2 cellular contexts compared by ENCODE assay signal in the genomic region with DNA sequence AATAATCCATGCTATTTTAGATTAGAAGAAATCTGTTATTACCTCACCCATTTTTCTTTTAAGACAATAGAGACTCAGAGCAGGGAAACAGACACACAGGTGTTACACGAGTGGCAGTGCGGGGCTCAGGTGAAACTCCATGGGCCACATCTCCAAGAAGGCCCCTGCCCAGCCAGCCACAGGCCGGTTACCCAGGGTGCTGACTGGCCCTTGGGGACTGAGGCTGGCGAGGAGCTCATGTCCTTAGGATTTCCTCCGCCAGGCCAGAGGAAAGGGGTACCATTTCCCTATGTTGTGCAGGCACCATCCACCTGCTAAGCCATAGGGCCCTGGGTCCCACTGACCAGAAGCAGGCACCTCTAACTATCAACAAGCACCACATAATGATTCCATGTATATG.
TF ChIP-seq lines count a peak whose summit lies in the region.

No MANE protein-coding gene starts in this region.

TF ChIP-seq in GM12891, 5 proteins besides CTCF, POLR2A, EP300 and RAD21:
- TF ChIP-seq SPI1 (IDR thresholded peaks at IDR 0.05; ENCODE audit: low read depth, low read length) (no peak), POLR2AphosphoS5 (IDR thresholded peaks at IDR 0.05; ENCODE audit: low read depth, low read length) (no peak), POU2F2 (IDR thresholded peaks at IDR 0.05; ENCODE audit: low read depth, low read length) (no peak), TAF1 (IDR thresholded peaks at IDR 0.05; ENCODE audit: low read depth, low read length) (no peak), PAX5 (IDR thresholded peaks at IDR 0.05; ENCODE audit: insufficient read depth, low read length, severe bottlenecking) (no peak)

TF ChIP-seq in H1, 55 proteins besides CTCF, POLR2A, EP300 and RAD21:
- TF ChIP-seq KDM5A (IDR thresholded peaks at IDR 0.05; ENCODE audit: low read length), result no peak
- no peak for TF ChIP-seq CBX8 (IDR thresholded peaks at IDR 0.05; ENCODE audit: borderline replicate concordance, low read depth, low read length)
- TF ChIP-seq, protein P1, sequence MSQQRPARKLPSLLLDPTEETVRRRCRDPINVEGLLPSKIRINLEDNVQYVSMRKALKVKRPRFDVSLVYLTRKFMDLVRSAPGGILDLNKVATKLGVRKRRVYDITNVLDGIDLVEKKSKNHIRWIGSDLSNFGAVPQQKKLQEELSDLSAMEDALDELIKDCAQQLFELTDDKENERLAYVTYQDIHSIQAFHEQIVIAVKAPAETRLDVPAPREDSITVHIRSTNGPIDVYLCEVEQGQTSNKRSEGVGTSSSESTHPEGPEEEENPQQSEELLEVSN (IDR thresholded peaks at IDR 0.05), result no peak
- no peak for TF ChIP-seq NANOG (IDR thresholded peaks at IDR 0.05; ENCODE audit: insufficient read depth, low read depth, low read length, poor library complexity, severe bottlenecking)
- TF ChIP-seq EGR1 (IDR thresholded peaks at IDR 0.05; ENCODE audit: borderline replicate concordance, low read depth, low read length), result no peak
- TF ChIP-seq RNF2 (IDR thresholded peaks at IDR 0.05; ENCODE audit: borderline replicate concordance, low read depth, low read length, missing control alignments, poor library complexity, severe bottlenecking), result no peak
- no peak for TF ChIP-seq SAP30 (IDR thresholded peaks at IDR 0.05; ENCODE audit: insufficient read depth, insufficient replicate concordance, low read length)
- TF ChIP-seq HDAC2 (IDR thresholded peaks at IDR 0.05; ENCODE audit: borderline replicate concordance in 1 of 2, low read depth in 2 of 2, low read length in 2 of 2), result no peak
- no peak for TF ChIP-seq SRF (IDR thresholded peaks at IDR 0.05; ENCODE audit: low read depth, low read length)
- TF ChIP-seq HDAC6 (IDR thresholded peaks at IDR 0.05; ENCODE audit: low read depth, low read length), result no peak
- TF ChIP-seq, protein P2, sequence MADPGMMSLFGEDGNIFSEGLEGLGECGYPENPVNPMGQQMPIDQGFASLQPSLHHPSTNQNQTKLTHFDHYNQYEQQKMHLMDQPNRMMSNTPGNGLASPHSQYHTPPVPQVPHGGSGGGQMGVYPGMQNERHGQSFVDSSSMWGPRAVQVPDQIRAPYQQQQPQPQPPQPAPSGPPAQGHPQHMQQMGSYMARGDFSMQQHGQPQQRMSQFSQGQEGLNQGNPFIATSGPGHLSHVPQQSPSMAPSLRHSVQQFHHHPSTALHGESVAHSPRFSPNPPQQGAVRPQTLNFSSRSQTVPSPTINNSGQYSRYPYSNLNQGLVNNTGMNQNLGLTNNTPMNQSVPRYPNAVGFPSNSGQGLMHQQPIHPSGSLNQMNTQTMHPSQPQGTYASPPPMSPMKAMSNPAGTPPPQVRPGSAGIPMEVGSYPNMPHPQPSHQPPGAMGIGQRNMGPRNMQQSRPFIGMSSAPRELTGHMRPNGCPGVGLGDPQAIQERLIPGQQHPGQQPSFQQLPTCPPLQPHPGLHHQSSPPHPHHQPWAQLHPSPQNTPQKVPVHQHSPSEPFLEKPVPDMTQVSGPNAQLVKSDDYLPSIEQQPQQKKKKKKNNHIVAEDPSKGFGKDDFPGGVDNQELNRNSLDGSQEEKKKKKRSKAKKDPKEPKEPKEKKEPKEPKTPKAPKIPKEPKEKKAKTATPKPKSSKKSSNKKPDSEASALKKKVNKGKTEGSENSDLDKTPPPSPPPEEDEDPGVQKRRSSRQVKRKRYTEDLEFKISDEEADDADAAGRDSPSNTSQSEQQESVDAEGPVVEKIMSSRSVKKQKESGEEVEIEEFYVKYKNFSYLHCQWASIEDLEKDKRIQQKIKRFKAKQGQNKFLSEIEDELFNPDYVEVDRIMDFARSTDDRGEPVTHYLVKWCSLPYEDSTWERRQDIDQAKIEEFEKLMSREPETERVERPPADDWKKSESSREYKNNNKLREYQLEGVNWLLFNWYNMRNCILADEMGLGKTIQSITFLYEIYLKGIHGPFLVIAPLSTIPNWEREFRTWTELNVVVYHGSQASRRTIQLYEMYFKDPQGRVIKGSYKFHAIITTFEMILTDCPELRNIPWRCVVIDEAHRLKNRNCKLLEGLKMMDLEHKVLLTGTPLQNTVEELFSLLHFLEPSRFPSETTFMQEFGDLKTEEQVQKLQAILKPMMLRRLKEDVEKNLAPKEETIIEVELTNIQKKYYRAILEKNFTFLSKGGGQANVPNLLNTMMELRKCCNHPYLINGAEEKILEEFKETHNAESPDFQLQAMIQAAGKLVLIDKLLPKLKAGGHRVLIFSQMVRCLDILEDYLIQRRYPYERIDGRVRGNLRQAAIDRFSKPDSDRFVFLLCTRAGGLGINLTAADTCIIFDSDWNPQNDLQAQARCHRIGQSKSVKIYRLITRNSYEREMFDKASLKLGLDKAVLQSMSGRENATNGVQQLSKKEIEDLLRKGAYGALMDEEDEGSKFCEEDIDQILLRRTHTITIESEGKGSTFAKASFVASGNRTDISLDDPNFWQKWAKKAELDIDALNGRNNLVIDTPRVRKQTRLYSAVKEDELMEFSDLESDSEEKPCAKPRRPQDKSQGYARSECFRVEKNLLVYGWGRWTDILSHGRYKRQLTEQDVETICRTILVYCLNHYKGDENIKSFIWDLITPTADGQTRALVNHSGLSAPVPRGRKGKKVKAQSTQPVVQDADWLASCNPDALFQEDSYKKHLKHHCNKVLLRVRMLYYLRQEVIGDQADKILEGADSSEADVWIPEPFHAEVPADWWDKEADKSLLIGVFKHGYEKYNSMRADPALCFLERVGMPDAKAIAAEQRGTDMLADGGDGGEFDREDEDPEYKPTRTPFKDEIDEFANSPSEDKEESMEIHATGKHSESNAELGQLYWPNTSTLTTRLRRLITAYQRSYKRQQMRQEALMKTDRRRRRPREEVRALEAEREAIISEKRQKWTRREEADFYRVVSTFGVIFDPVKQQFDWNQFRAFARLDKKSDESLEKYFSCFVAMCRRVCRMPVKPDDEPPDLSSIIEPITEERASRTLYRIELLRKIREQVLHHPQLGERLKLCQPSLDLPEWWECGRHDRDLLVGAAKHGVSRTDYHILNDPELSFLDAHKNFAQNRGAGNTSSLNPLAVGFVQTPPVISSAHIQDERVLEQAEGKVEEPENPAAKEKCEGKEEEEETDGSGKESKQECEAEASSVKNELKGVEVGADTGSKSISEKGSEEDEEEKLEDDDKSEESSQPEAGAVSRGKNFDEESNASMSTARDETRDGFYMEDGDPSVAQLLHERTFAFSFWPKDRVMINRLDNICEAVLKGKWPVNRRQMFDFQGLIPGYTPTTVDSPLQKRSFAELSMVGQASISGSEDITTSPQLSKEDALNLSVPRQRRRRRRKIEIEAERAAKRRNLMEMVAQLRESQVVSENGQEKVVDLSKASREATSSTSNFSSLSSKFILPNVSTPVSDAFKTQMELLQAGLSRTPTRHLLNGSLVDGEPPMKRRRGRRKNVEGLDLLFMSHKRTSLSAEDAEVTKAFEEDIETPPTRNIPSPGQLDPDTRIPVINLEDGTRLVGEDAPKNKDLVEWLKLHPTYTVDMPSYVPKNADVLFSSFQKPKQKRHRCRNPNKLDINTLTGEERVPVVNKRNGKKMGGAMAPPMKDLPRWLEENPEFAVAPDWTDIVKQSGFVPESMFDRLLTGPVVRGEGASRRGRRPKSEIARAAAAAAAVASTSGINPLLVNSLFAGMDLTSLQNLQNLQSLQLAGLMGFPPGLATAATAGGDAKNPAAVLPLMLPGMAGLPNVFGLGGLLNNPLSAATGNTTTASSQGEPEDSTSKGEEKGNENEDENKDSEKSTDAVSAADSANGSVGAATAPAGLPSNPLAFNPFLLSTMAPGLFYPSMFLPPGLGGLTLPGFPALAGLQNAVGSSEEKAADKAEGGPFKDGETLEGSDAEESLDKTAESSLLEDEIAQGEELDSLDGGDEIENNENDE (IDR thresholded peaks at IDR 0.05; ENCODE audit: insufficient replicate concordance, low read length), result no peak
- TF ChIP-seq SIN3A (conservative IDR thresholded peaks at IDR 0.05 in 1 of 2, IDR thresholded peaks at IDR 0.05 in 1 of 2; ENCODE audit: low read depth in 1 of 2, low read length in 2 of 2), result no peak
- TF ChIP-seq BRCA1 (IDR thresholded peaks at IDR 0.05; ENCODE audit: low read depth, low read length), result no peak
- TF ChIP-seq POU5F1 (IDR thresholded peaks at IDR 0.05; ENCODE audit: low read depth, low read length), result no peak
- TF ChIP-seq CTBP2 (IDR thresholded peaks at IDR 0.05; ENCODE audit: borderline replicate concordance, insufficient read depth, insufficient read length, low read length), result no peak
- no peak for TF ChIP-seq RBBP5 (IDR thresholded peaks at IDR 0.05; ENCODE audit: borderline replicate concordance, low read depth, low read length)
- no peak for TF ChIP-seq GABPA (IDR thresholded peaks at IDR 0.05; ENCODE audit: borderline replicate concordance, insufficient read depth, low read length)
- TF ChIP-seq BACH1 (IDR thresholded peaks at IDR 0.05; ENCODE audit: low read length), result no peak
- no peak for TF ChIP-seq NRF1 (IDR thresholded peaks at IDR 0.05; ENCODE audit: low read depth, low read length)
- TF ChIP-seq GTF2F1 (IDR thresholded peaks at IDR 0.05; ENCODE audit: borderline replicate concordance, low read depth, low read length), result no peak
